Comparison of ENCODE assay signal across 1 cellular context in the genomic region with DNA sequence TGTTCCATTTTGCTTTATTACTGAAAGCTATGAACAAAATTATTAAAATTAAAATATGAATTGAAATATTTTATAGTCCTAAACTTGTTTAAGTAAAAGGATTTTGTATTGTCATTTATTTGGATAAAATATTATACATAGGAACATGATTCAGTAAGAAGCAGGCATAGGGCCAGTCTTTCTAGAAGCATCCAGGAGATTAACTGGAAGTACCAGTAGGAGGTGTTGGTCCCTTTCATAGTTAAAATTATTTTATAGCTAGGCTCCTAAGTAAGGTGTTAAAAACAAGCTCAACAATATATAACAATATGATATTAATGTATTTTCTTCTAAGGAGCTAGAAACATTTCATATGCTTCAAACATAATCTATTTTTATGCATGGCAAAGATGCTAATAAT.
TF ChIP-seq lines count a peak whose summit lies in the region.

No MANE protein-coding gene starts in this region.

TF ChIP-seq in WTC11, 78 proteins besides CTCF, POLR2A, EP300 and RAD21 (continued from another document):
- TF ChIP-seq ESRRA (CRISPR knock-in tag; IDR thresholded peaks at IDR 0.05; ENCODE audit: borderline replicate concordance), result no peak
- no peak for TF ChIP-seq MYBL2 (CRISPR knock-in tag; IDR thresholded peaks at IDR 0.05)
- no peak for TF ChIP-seq ZNF423 (CRISPR knock-in tag; IDR thresholded peaks at IDR 0.05)
- TF ChIP-seq TCF7 (CRISPR knock-in tag; IDR thresholded peaks at IDR 0.05; ENCODE audit: low read depth), result no peak
